ENCODE assay signal across 21 cellular contexts in genomic region chr2:16059393-16060016, GRCh38.
"Had no signal": no experiment of that assay in that cellular context is flagged by ENCODE, and none has a peak within 500 bp of the region (broad histone marks: within the 10 kb centered on the region; RNA-seq: fewer than 3 reads in every experiment).

No MANE protein-coding gene starts in this region.

- H3K4me1 ChIP-seq: colonic mucosa, foreskin keratinocyte had no signal

- H2AFZ ChIP-seq: hepatocyte had no signal

- FAIRE-seq: endothelial cell of umbilical vein, frontal cortex, kidney had no signal

- H3K27ac ChIP-seq: colonic mucosa, esophagus muscularis mucosa, foreskin keratinocyte, gastroesophageal sphincter, heart left ventricle, hepatocyte, left ventricle myocardium inferior, lower lobe of right lung had no signal

- DNase-seq: colonic mucosa; cortex of kidney; effector memory CD4-positive, alpha-beta T cell; foreskin keratinocyte; heart left ventricle; hypothalamus; immature natural killer cell; islet precursor cell; kidney; kidney glomerular epithelial cell; left colon; left ventricle myocardium inferior; lower lobe of right lung; mesenchymal stem cell; mucosa of descending colon had no signal

- H3K27me3 ChIP-seq: colonic mucosa, esophagus muscularis mucosa, foreskin keratinocyte, gastroesophageal sphincter, heart left ventricle, hepatocyte had no signal

- H3K4me3 ChIP-seq: colonic mucosa, esophagus muscularis mucosa, gastroesophageal sphincter, heart left ventricle, hepatocyte, left ventricle myocardium inferior, lower lobe of right lung, mucosa of descending colon had no signal

- H3K9me3 ChIP-seq: colonic mucosa had no signal

- H3K36me3 ChIP-seq: colonic mucosa, esophagus muscularis mucosa, gastroesophageal sphincter, heart left ventricle, left ventricle myocardium inferior, lower lobe of right lung had no signal

- H3K79me2 ChIP-seq: hepatocyte had no signal

- H3K4me2 ChIP-seq: hepatocyte had no signal

- ATAC-seq: foreskin keratinocyte, gastroesophageal sphincter, heart left ventricle, left colon, left lobe of liver, lower lobe of right lung, mucosa of descending colon had no signal
